In the genomic region with DNA sequence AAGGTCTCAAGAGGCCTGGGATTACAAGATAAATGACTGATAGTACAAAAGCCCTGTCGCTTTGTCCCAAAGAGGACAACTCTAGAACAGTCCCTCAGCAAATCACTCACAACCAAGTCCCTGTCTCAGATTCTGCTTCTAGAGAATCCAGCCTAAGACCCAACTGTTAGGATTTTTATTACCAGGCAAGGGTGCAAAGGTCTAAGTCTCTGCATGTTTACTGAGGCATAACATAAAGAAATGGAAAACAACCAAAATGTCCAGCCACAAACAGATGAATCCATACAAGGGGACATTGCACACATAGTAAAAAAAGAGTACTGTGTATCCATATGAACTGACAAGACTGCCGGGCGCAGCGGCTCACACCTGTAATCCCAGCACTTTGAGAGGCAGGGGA, we compare ENCODE assay signal across 21 cellular contexts.
"Had no signal": no experiment of that assay in that cellular context is flagged by ENCODE, and none has a peak within 500 bp of the region (broad histone marks: within the 10 kb centered on the region; RNA-seq: fewer than 3 reads in every experiment).

No MANE protein-coding gene starts in this region.

- H3K27me3 Mint-ChIP-seq: activated CD4-positive, alpha-beta T cell treated with anti-CD3 and anti-CD28 coated beads for 36 hours; activated naive CD4-positive, alpha-beta T cell treated with anti-CD3 and anti-CD28 coated beads, Interleukin-2, amount 10 ng/mL, durations not matched to agents 7 days and 5 days; brain; type B pancreatic cell had no signal

- H3K4me3 Mint-ChIP-seq: activated CD4-positive, alpha-beta T cell treated with anti-CD3 and anti-CD28 coated beads for 36 hours; activated naive CD4-positive, alpha-beta T cell treated with anti-CD3 and anti-CD28 coated beads, Interleukin-2, amount 10 ng/mL, durations not matched to agents 7 days and 5 days; brain; nephron progenitor cell; type B pancreatic cell had no signal

- H3K9me3 Mint-ChIP-seq: activated naive CD4-positive, alpha-beta T cell treated with anti-CD3 and anti-CD28 coated beads, Interleukin-2, amount 10 ng/mL, durations not matched to agents 7 days and 5 days; type B pancreatic cell had no signal

- FAIRE-seq: endothelial cell of umbilical vein, frontal cortex, islet of Langerhans, pancreas had no signal

- DNase-seq: activated CD4-positive, alpha-beta T cell treated with anti-CD3 and anti-CD28 coated beads for 36 hours; activated CD4-positive, alpha-beta T cell treated with anti-CD3 and anti-CD28 coated beads, Interleukin-2, amount 50 U/mL, for 4 hours; activated naive CD4-positive, alpha-beta T cell treated with anti-CD3 and anti-CD28 coated beads, Interleukin-2, amount 10 ng/mL, durations not matched to agents 7 days and 5 days; activated T-cell treated with anti-CD3 and anti-CD28 coated beads, Interleukin-2, amount 50 U/mL, for 48 hours; aorta; central memory CD4-positive, alpha-beta T cell; dermis blood vessel endothelial cell; effector CD8-positive, alpha-beta T cell; nephron progenitor cell; pancreas; psoas muscle; stimulated activated CD4-positive, alpha-beta T cell treated with anti-CD3 and anti-CD28 coated beads, Interleukin-12 subunit alpha, Interleukin-12 subunit beta, amount 100 ng/mL, for 4 hours; stimulated activated CD4-positive, alpha-beta T cell treated with anti-CD3 and anti-CD28 coated beads, Interleukin-4, amount 100 ng/mL, for 4 hours; T-helper 9 cell had no signal

- H3K36me3 ChIP-seq: esophagus muscularis mucosa, pancreas, right atrium auricular region had no signal

- H3K4me1 ChIP-seq: pancreas had no signal

- H3K27ac ChIP-seq: esophagus muscularis mucosa, pancreas, psoas muscle, right atrium auricular region had no signal

- H3K27ac Mint-ChIP-seq: activated naive CD4-positive, alpha-beta T cell treated with anti-CD3 and anti-CD28 coated beads, Interleukin-2, amount 10 ng/mL, durations not matched to agents 7 days and 5 days; brain; nephron progenitor cell; type B pancreatic cell had no signal

- H3K4me3 ChIP-seq: esophagus muscularis mucosa, pancreas, psoas muscle, right atrium auricular region had no signal

- H3K9me3 ChIP-seq: esophagus muscularis mucosa, pancreas, psoas muscle, right atrium auricular region had no signal

- H3K27me3 ChIP-seq: esophagus muscularis mucosa, pancreas, right atrium auricular region had no signal

- ATAC-seq: pancreas, psoas muscle had no signal
